8 cellular contexts compared by ENCODE assay signal in the genomic region with DNA sequence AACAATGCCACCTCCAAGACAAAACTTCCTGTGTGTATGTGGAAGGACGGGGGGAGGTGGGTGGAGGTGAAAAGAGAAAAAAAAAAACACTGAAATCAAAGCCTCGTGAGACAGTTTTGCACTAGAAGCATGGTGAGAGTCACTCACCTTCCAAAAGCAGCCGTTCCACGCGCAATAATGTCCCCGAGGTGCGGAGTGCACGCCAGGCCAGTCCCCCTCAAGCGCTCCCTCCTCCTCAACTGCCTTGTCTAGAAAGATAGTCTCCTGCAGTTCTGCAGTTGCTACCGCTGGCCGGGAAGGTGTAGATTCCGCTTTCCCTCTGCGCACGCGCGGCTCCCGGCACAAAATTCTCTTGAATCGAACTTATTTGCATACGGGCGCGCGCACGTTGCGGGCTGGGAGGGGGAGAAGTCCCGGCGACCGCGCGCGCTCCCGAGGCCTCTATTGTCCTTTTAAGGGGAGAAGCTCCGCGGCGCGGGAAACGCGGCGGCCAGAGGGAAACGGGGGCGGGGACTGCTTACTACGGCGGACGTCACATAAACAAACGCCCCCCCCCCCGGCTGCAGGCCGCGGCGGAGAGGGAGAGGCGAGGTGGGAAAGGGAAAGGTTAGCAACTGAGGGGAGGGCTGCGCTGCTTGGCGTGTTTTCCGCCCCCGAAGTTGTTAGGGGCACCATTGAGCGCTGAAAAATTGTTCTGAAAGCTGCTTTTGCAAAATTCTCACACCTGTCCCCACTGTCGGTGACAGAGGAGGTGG. TPM values are rescaled to one million over a fixed set of nuclear protein-coding genes. Genes with fewer than 3 reads are reported as not detected.
DNase-seq lines count a peak whose midpoint lies in the region; ATAC-seq and FAIRE-seq lines count a peak whose summit lies in the region.

A gene with protein sequence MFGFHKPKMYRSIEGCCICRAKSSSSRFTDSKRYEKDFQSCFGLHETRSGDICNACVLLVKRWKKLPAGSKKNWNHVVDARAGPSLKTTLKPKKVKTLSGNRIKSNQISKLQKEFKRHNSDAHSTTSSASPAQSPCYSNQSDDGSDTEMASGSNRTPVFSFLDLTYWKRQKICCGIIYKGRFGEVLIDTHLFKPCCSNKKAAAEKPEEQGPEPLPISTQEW (minus strand): TSS at position 274 of the 755 bp plus-strand sequence. CDS start 27,946 bp downstream, outside the sequence.

- WGBS in mesenchymal stem cell: under 1% methylated on average over 47 of the region's 55 CpGs

- H2BK12ac ChIP-seq in mesenchymal stem cell (ENCODE audit: low read length in 2 of 2): peak within 1 kb of the TSS; percentile 84 to 90

- peak; percentile 77 for FAIRE-seq in HTR-8/SVneo (lab: Jason Lieb, UNC)

- H3K36me3 ChIP-seq in endocrine pancreas (ENCODE audit: control insufficient read depth, insufficient read depth, low read length) (no peaks in the 10 kb centered on the region), mesenchymal stem cell (ENCODE audit: control insufficient read depth in 1 of 2, insufficient read depth in 2 of 2, low read depth in 1 of 2, low read length in 2 of 2) (no peaks in the 10 kb centered on the region)

- H3K23ac ChIP-seq in mesenchymal stem cell (ENCODE audit: low read length in 2 of 2): peak within 1 kb of the TSS; percentile 90 to 100

- H3K4me3 ChIP-seq in endocrine pancreas (ENCODE audit: control insufficient read depth, insufficient read depth, low read length) (peak within 1 kb of the TSS; percentile 84), mesenchymal stem cell (ENCODE audit: insufficient read depth in 1 of 2, low read depth in 1 of 2, low read length in 2 of 2) (peak within 1 kb of the TSS; percentile 85)

- H3K79me1 ChIP-seq in mesenchymal stem cell (replicated peaks; ENCODE audit: low read length, poor library complexity, severe bottlenecking): peaks cover 5% of the 10 kb centered on the region

- peaks cover 15% of the 10 kb centered on the region for H3K4me1 ChIP-seq in endocrine pancreas (ENCODE audit: control insufficient read depth, insufficient read depth, low read length)
- H3K4me1 ChIP-seq in mesenchymal stem cell (ENCODE audit: control insufficient read depth, insufficient read depth, low read depth, low read length): peaks cover 3% of the 10 kb centered on the region

- peak within 1 kb of the TSS; percentile 1 to 90 for H3K14ac ChIP-seq in mesenchymal stem cell (ENCODE audit: low read length in 2 of 2)

- peak within 1 kb of the TSS; percentile 70 for H2AK5ac ChIP-seq in mesenchymal stem cell (ENCODE audit: low read length, severe bottlenecking)

- peak within 1 kb of the TSS; percentile 61 for H2BK120ac ChIP-seq in mesenchymal stem cell (ENCODE audit: low read depth, low read length)

- H3K27ac ChIP-seq in mesenchymal stem cell (ENCODE audit: low read length, poor library complexity, severe bottlenecking): peak within 1 kb of the TSS; percentile 85

- H2BK15ac ChIP-seq in mesenchymal stem cell (ENCODE audit: low read depth, poor library complexity, severe bottlenecking): peak within 1 kb of the TSS; percentile 74

- H4K91ac ChIP-seq in mesenchymal stem cell (ENCODE audit: low read length): peak within 1 kb of the TSS; percentile 83

- H3K9ac ChIP-seq in endocrine pancreas (ENCODE audit: control insufficient read depth, insufficient read depth, low read length) (peak within 1 kb of the TSS; percentile 83), mesenchymal stem cell (ENCODE audit: low read length) (peak within 1 kb of the TSS; percentile 89)

- H3K4ac ChIP-seq in mesenchymal stem cell (ENCODE audit: low read depth in 1 of 2, low read length in 2 of 2): peak within 1 kb of the TSS; percentile 90 to 96

- peak within 1 kb of the TSS; percentile 85 for H3K4me2 ChIP-seq in mesenchymal stem cell (ENCODE audit: low read length, poor library complexity, severe bottlenecking)

- peak within 1 kb of the TSS; percentile 68 for H2BK5ac ChIP-seq in mesenchymal stem cell (ENCODE audit: low read depth, low read length, poor library complexity, severe bottlenecking)

- H4K8ac ChIP-seq in mesenchymal stem cell (ENCODE audit: low read length): peak within 1 kb of the TSS; percentile 91

- peak; percentile 45 for ATAC-seq in GM21367 (IDR thresholded peaks at IDR 0.05; ENCODE audit: unreplicated experiment)

- H3K9me3 ChIP-seq in endocrine pancreas (ENCODE audit: control insufficient read depth, low read length) (no peaks in the 10 kb centered on the region), mesenchymal stem cell (ENCODE audit: control insufficient read depth, low read length) (no peaks in the 10 kb centered on the region)

- H3K18ac ChIP-seq in mesenchymal stem cell (ENCODE audit: low read depth in 1 of 2, low read length in 2 of 2): peak within 1 kb of the TSS; percentile 98

- H3K27me3 ChIP-seq in endocrine pancreas (ENCODE audit: control insufficient read depth, insufficient read depth, low read length) (no peaks in the 10 kb centered on the region), mesenchymal stem cell (ENCODE audit: control insufficient read depth in 1 of 2, insufficient read depth in 1 of 2, low read length in 2 of 2) (no peaks in the 10 kb centered on the region)

- H2AFZ ChIP-seq in mesenchymal stem cell (ENCODE audit: low read depth, low read length): peak within 1 kb of the TSS; percentile 79

- DNase-seq in COLO829 (ENCODE audit: low spot score): peak; percentile 97
- DNase-seq in HTR-8/SVneo (ENCODE audit: insufficient read length, low spot score): peak; percentile 98
- DNase-seq in NOMO-1 treated with dmso at 0.1 percent for 144 hours (lab: John Stamatoyannopoulos, UW; ENCODE audit: unreplicated experiment): peak; percentile 98
- DNase-seq in activated CD8-positive, alpha-beta memory T cell treated with anti-CD3 and anti-CD28 coated beads for 48 hours (ENCODE audit: low read depth in 2 of 3, low spot score in 2 of 3): peak; percentile 95 to 97 (median 96)
- DNase-seq in mesenchymal stem cell: peak; percentile 99
- DNase-seq in stimulated activated CD8-positive, alpha-beta memory T cell treated with anti-CD3 and anti-CD28 coated beads, Interleukin-12 subunit alpha, Interleukin-12 subunit beta, amount 100 ng/mL, for 4 hours (ENCODE audit: low read depth): peak; percentile 98

RNA-seq across cellular contexts. Expression of the gene that starts here (rescaled TPM):
- polyA plus RNA-seq in mesenchymal stem cell (2013, experiment 1 of 2): 33.9 TPM
- 34.9 TPM for polyA plus RNA-seq in mesenchymal stem cell (2013, experiment 2 of 2)

Comparison
In these comparisons a context has a peak if more than half of its experiments do, and no peak if none do; other contexts are left out.
1. Peak in every context shown above with its lines: DNase-seq, ATAC-seq, H3K4me3 ChIP-seq and H3K27ac ChIP-seq.